In genomic region chr20:43536041-43536816, GRCh38 we compare ENCODE assay signal across 17 cellular contexts. TPM values are rescaled to one million over a fixed set of nuclear protein-coding genes. Genes with fewer than 3 reads are reported as not detected.
DNase-seq lines count a peak whose midpoint lies in the region; TF ChIP-seq lines count a peak whose summit lies in the region.
"Had no signal": no experiment of that assay in that cellular context is flagged by ENCODE, and none has a peak within 500 bp of the region (broad histone marks: within the 10 kb centered on the region; RNA-seq: fewer than 3 reads in every experiment).

No MANE protein-coding gene starts in this region.

- WGBS in mammary epithelial cell (ENCODE audit: low coverage, missing lambda C conversion rate), result 83% methylated on average over 15 of the region's 19 CpGs
- WGBS in suprapubic skin, result 96% methylated on average over 16 of the region's 19 CpGs

- H3K27ac Mint-ChIP-seq in MCF 10A (ENCODE audit: low read depth, unreplicated experiment) (peak overlapping the region; percentile 23), mesothelial cell of epicardium (no peak overlapping the region)

- H3K27ac ChIP-seq in mammary epithelial cell (ENCODE audit: insufficient read depth, low read depth, low read length) (no peak overlapping the region), neutrophil (peak overlapping the region; percentile 81), suprapubic skin (no peak overlapping the region)
- H3K27ac ChIP-seq: 22Rv1 had no signal

- no TSS peak for BruUV-seq in MCF 10A (replicated peaks; lab: Mats Ljungman, UMichigan)
- no TSS peak for BruUV-seq in mammary epithelial cell (replicated peaks; lab: Mats Ljungman, UMichigan)

- H3K9me3 Mint-ChIP-seq in MCF 10A (ENCODE audit: unreplicated experiment), result no peaks in the 10 kb centered on the region
- no peaks in the 10 kb centered on the region for H3K9me3 Mint-ChIP-seq in mesothelial cell of epicardium

- H3K36me3 ChIP-seq in mammary epithelial cell (ENCODE audit: insufficient read depth, low read length), result no peaks in the 10 kb centered on the region
- H3K36me3 ChIP-seq in neutrophil, result peaks cover 15% of the 10 kb centered on the region
- peaks cover 25% of the 10 kb centered on the region for H3K36me3 ChIP-seq in suprapubic skin

- no peaks in the 10 kb centered on the region for H3K4me1 ChIP-seq in mammary epithelial cell (ENCODE audit: insufficient read depth, low read length)
- H3K4me1 ChIP-seq in neutrophil (ENCODE audit: control insufficient read depth in 1 of 2, insufficient read depth in 1 of 2, low read depth in 1 of 2, low read length in 1 of 2), result peaks cover 23 to 25% of the 10 kb centered on the region in 2 experiments
- H3K4me1 ChIP-seq in suprapubic skin, result no peaks in the 10 kb centered on the region

- DNase-seq in MCF 10A (ENCODE audit: unreplicated experiment) (no peak), mammary epithelial cell (no peak), islet precursor cell (peak; percentile 54), suprapubic skin (ENCODE audit: low spot score in 2 of 2) (peak; percentile 46 to 73), mesothelial cell of epicardium (ENCODE audit: low spot score in 2 of 2, unreplicated experiment in 2 of 2) (no peak), AG08396 (ENCODE audit: low spot score) (no peak), AG08395 (ENCODE audit: low spot score) (no peak)
- DNase-seq: C1 segment of cervical spinal cord; CD4-positive, alpha-beta memory T cell; DMS153; DND-41; H7; HCEC 1CT had no signal

- H3K79me2 ChIP-seq in mammary epithelial cell (ENCODE audit: insufficient read depth, low read length), result no peaks in the 10 kb centered on the region

- POLR2A ChIA-PET in MCF 10A (lab: Yijun Ruan, JAX), result interaction anchor here (1.1 to 1.6 kb wide), 2 partner anchors 79 to 192 kb away, joined by 3 to 5 read pairs; partner anchors contain the start of gene SRSF6

- no peak overlapping the region for H3K9ac ChIP-seq in mammary epithelial cell (ENCODE audit: insufficient read depth, low read length)

- TF ChIP-seq POLR2A in suprapubic skin (IDR thresholded peaks at IDR 0.05), result no peak

- H3K27me3 ChIP-seq in mammary epithelial cell (ENCODE audit: insufficient read depth, low read length) (no peaks in the 10 kb centered on the region), neutrophil (no peaks in the 10 kb centered on the region), suprapubic skin (no peaks in the 10 kb centered on the region)

- in situ Hi-C loops in mammary epithelial cell (cut with MboI; ENCODE audit: low sequenced_read_pairs in 2 of 2), result loop anchor here (25.0 kb wide), 1 partner anchor 551 kb away; no protein-coding TSS in a partner anchor

- H3K36me3 Mint-ChIP-seq in MCF 10A (ENCODE audit: insufficient read depth, unreplicated experiment) (no peaks in the 10 kb centered on the region), mesothelial cell of epicardium (peaks cover 2% of the 10 kb centered on the region)

- no peaks in the 10 kb centered on the region for H4K20me1 ChIP-seq in mammary epithelial cell (ENCODE audit: insufficient read depth, low read length)

- TF ChIP-seq CTCF in MCF 10A (IDR thresholded peaks at IDR 0.05; ENCODE audit: unreplicated experiment) (no peak), mammary epithelial cell (conservative IDR thresholded peaks at IDR 0.05 in 1 of 2, IDR thresholded peaks at IDR 0.05 in 1 of 2; ENCODE audit: extremely low read depth in 1 of 2, insufficient read depth in 1 of 2, low read depth in 1 of 2, low read length in 2 of 2) (no peak), neutrophil (IDR thresholded peaks at IDR 0.05) (no peak), suprapubic skin (IDR thresholded peaks at IDR 0.05) (no peak), mesothelial cell of epicardium (IDR thresholded peaks at IDR 0.05; ENCODE audit: unreplicated experiment) (no peak)

- no peak for TF ChIP-seq EP300 in suprapubic skin (IDR thresholded peaks at IDR 0.05)

- no peaks in the 10 kb centered on the region for H3K27me3 Mint-ChIP-seq in MCF 10A (ENCODE audit: insufficient read depth, unreplicated experiment)
- H3K27me3 Mint-ChIP-seq in mesothelial cell of epicardium (ENCODE audit: low read depth), result no peaks in the 10 kb centered on the region
- H3K27me3 Mint-ChIP-seq: CD4-positive, alpha-beta memory T cell had no signal

- dilution Hi-C loops in mammary epithelial cell (cut with HindIII; ENCODE audit: low sequenced_read_pairs), result no loop called here

- H3K4me3 Mint-ChIP-seq in MCF 10A (ENCODE audit: unreplicated experiment) (no peak overlapping the region), mesothelial cell of epicardium (no peak overlapping the region)
- H3K4me3 Mint-ChIP-seq: CD4-positive, alpha-beta memory T cell had no signal

- CTCF ChIA-PET in MCF 10A (lab: Yijun Ruan, JAX), result interaction anchor here (0.5 to 6.1 kb wide), 24 partner anchors 8 to 563 kb away, joined by 3 to 81 read pairs (median 8); partner anchors contain the start of genes IFT52 and SRSF6
- CTCF ChIA-PET in mammary epithelial cell (lab: Charles Lee; ENCODE audit: low non-redundant PET), result no interaction called here

- H2AFZ ChIP-seq in mammary epithelial cell (ENCODE audit: low read depth, low read length), result no peak overlapping the region

- no peak overlapping the region for H3K4me2 ChIP-seq in mammary epithelial cell (ENCODE audit: insufficient read depth, low read depth, low read length)

- H3K4me3 ChIP-seq in mammary epithelial cell (replicated peaks in 1 of 3; ENCODE audit: insufficient read depth in 1 of 3, low read depth in 2 of 3, low read length in 3 of 3), result no peak overlapping the region
- H3K4me3 ChIP-seq in neutrophil (ENCODE audit: low read depth in 1 of 2, low read length in 1 of 2), result no peak overlapping the region
- no peak overlapping the region for H3K4me3 ChIP-seq in suprapubic skin

- H3K4me1 Mint-ChIP-seq in MCF 10A (ENCODE audit: insufficient read depth, unreplicated experiment) (peaks cover 5% of the 10 kb centered on the region), mesothelial cell of epicardium (no peaks in the 10 kb centered on the region)
- H3K4me1 Mint-ChIP-seq: CD4-positive, alpha-beta memory T cell had no signal

- intact Hi-C loops in MCF 10A (cut with micrococcal nuclease), result no loop called here
- intact Hi-C loops in mammary epithelial cell (cut with micrococcal nuclease), result loop anchor here (5.0 kb wide), 2 partner anchors 306 to 376 kb away; partner anchors contain the start of gene TOX2

- H3K9me3 ChIP-seq in mammary epithelial cell (replicated peaks; ENCODE audit: insufficient read depth, low read length) (no peaks in the 10 kb centered on the region), neutrophil (no peaks in the 10 kb centered on the region), suprapubic skin (no peaks in the 10 kb centered on the region)
- H3K9me3 ChIP-seq: Caco-2 had no signal

RNA-seq across cellular contexts. Expression of gene SGK2, which starts 22.6 kb away (rescaled TPM):
- total RNA-seq in MCF 10A (2022), result 0.33 and 1.1 TPM in 2 replicates
- under 1 TPM in 1 of 2 donors, not detected in 1; 0.33 TPM for total RNA-seq in mammary epithelial cell
- polyA plus RNA-seq in mammary epithelial cell, result not detected
- not detected for polyA minus RNA-seq in mammary epithelial cell
- total RNA-seq in suprapubic skin, result 10 to 100 TPM in 3 of 4 donors, 1 to 10 TPM in 1; 6.9 to 18.2 (median 13.0) TPM
- total RNA-seq in mesothelial cell of epicardium, result 7.3 to 10.5 TPM (median 9.9 TPM) in 3 replicates
- total RNA-seq: H1, H7 had no signal
- polyA plus RNA-seq: CD4-positive, alpha-beta memory T cell had no signal

RNA-seq across cellular contexts. Expression of gene L3MBTL1, which starts 28.7 kb away (rescaled TPM):
- total RNA-seq in MCF 10A (2022) (10.5 and 11.4 TPM in 2 replicates), mammary epithelial cell (10 to 100 TPM; 10.4 to 14.5 TPM), suprapubic skin (10 to 100 TPM in 3 of 4 donors, 1 to 10 TPM in 1; 8.9 to 39.7 (median 14.6) TPM), mesothelial cell of epicardium (44.3 to 46.7 TPM (median 45.8 TPM) in 3 replicates)
- 1.8 TPM for polyA plus RNA-seq in mammary epithelial cell
- 2.9 TPM for polyA minus RNA-seq in mammary epithelial cell

RNA-seq across cellular contexts. Expression of gene IFT52, which starts 54.5 kb away (rescaled TPM):
- total RNA-seq in MCF 10A (2022) (21.8 and 24.2 TPM in 2 replicates), mammary epithelial cell (10 to 100 TPM; 21.5 to 31.2 TPM), suprapubic skin (10 to 100 TPM; 10.7 to 17.5 (median 13.5) TPM), mesothelial cell of epicardium (41.6 to 44.7 TPM (median 42.3 TPM) in 3 replicates)
- 18.7 TPM for polyA plus RNA-seq in mammary epithelial cell
- polyA minus RNA-seq in mammary epithelial cell, result 38.4 TPM

Comparison
In these comparisons a context has a peak if more than half of its experiments do, and no peak if none do; other contexts are left out.
1. DNase-seq: peak in islet precursor cell (single experiment) and suprapubic skin (2 of 2); none in MCF 10A (single experiment), mammary epithelial cell (single experiment), mesothelial cell of epicardium (0 of 2), AG08396 (single experiment) and AG08395 (single experiment).